ENCODE assay signal across 19 cellular contexts in genomic region chr6:25564953-25565352, GRCh38.
"Had no signal": no experiment of that assay in that cellular context is flagged by ENCODE, and none has a peak within 500 bp of the region (broad histone marks: within the 10 kb centered on the region; RNA-seq: fewer than 3 reads in every experiment).

No MANE protein-coding gene starts in this region.

- H3K79me2 ChIP-seq: hepatocyte had no signal

- H3K4me1 Mint-ChIP-seq: activated CD4-positive, alpha-beta T cell treated with anti-CD3 and anti-CD28 coated beads, Interleukin-2, amount 10 ng/mL, durations not matched to agents 7 days and 5 days; memory B cell had no signal

- H3K4me3 Mint-ChIP-seq: activated CD4-positive, alpha-beta T cell treated with anti-CD3 and anti-CD28 coated beads, Interleukin-2, amount 10 ng/mL, durations not matched to agents 7 days and 5 days; activated CD8-positive, alpha-beta T cell treated with anti-CD3 and anti-CD28 coated beads, Interleukin-2, amount 10 ng/mL, durations not matched to agents 7 days and 5 days; activated naive CD4-positive, alpha-beta T cell treated with anti-CD3 and anti-CD28 coated beads for 36 hours; activated T-cell treated with anti-CD3 and anti-CD28 coated beads, Interleukin-2, amount 50 U/mL, for 4 hours; brain; memory B cell; naive thymus-derived CD8-positive, alpha-beta T cell had no signal

- H3K36me3 Mint-ChIP-seq: brain, memory B cell had no signal

- FAIRE-seq: TTC549 had no signal

- H3K27me3 ChIP-seq: hepatocyte, thyroid gland had no signal

- H3K27ac Mint-ChIP-seq: activated CD4-positive, alpha-beta T cell treated with anti-CD3 and anti-CD28 coated beads, Interleukin-2, amount 10 ng/mL, durations not matched to agents 7 days and 5 days; activated CD8-positive, alpha-beta T cell treated with anti-CD3 and anti-CD28 coated beads, Interleukin-2, amount 10 ng/mL, durations not matched to agents 7 days and 5 days; activated naive CD4-positive, alpha-beta T cell treated with anti-CD3 and anti-CD28 coated beads for 36 hours; brain; memory B cell had no signal

- H2AFZ ChIP-seq: hepatocyte had no signal

- ATAC-seq: activated CD4-positive, CD25-positive, alpha-beta regulatory T cell treated with anti-CD3 and anti-CD28 coated beads, Interleukin-2, amount 50 U/mL, for 24 hours; activated CD8-positive, alpha-beta T cell treated with anti-CD3 and anti-CD28 coated beads, Interleukin-2, amount 10 ng/mL, durations not matched to agents 7 days and 5 days; activated T-cell treated with anti-CD3 and anti-CD28 coated beads, Interleukin-2, amount 50 U/mL, for 4 hours; naive thymus-derived CD8-positive, alpha-beta T cell; psoas muscle; right cardiac atrium had no signal

- H3K4me2 ChIP-seq: hepatocyte had no signal

- H3K9me3 ChIP-seq: psoas muscle, thyroid gland had no signal

- H3K9me3 Mint-ChIP-seq: activated CD4-positive, alpha-beta T cell treated with anti-CD3 and anti-CD28 coated beads, Interleukin-2, amount 10 ng/mL, durations not matched to agents 7 days and 5 days; activated naive CD4-positive, alpha-beta T cell treated with anti-CD3 and anti-CD28 coated beads for 36 hours; activated T-cell treated with anti-CD3 and anti-CD28 coated beads, Interleukin-2, amount 50 U/mL, for 4 hours; brain; memory B cell; naive thymus-derived CD8-positive, alpha-beta T cell had no signal

- H3K36me3 ChIP-seq: thyroid gland had no signal

- H3K4me1 ChIP-seq: psoas muscle, thyroid gland had no signal

- DNase-seq: activated CD4-positive, alpha-beta T cell treated with anti-CD3 and anti-CD28 coated beads, Interleukin-2, amount 10 ng/mL, durations not matched to agents 7 days and 5 days; activated CD8-positive, alpha-beta memory T cell treated with anti-CD3 and anti-CD28 coated beads, Interleukin-2, amount 50 U/mL, for 4 hours; activated CD8-positive, alpha-beta T cell treated with anti-CD3 and anti-CD28 coated beads, Interleukin-2, amount 10 ng/mL, durations not matched to agents 7 days and 5 days; activated naive CD4-positive, alpha-beta T cell treated with anti-CD3 and anti-CD28 coated beads for 36 hours; activated T-cell treated with anti-CD3 and anti-CD28 coated beads, Interleukin-2, amount 50 U/mL, for 4 hours; caudate nucleus; foreskin fibroblast; naive thymus-derived CD8-positive, alpha-beta T cell; psoas muscle; right cardiac atrium; stimulated activated CD4-positive, alpha-beta T cell treated with anti-CD3 and anti-CD28 coated beads, Interleukin-2, amount 100 ng/mL, for 24 hours; stimulated activated naive CD4-positive, alpha-beta T cell treated with Interleukin-2 at 50 U/mL for 16 hours; thyroid gland had no signal

- H3K4me3 ChIP-seq: hepatocyte, psoas muscle, thyroid gland had no signal

- H3K27me3 Mint-ChIP-seq: activated CD4-positive, alpha-beta T cell treated with anti-CD3 and anti-CD28 coated beads, Interleukin-2, amount 10 ng/mL, durations not matched to agents 7 days and 5 days; naive thymus-derived CD8-positive, alpha-beta T cell had no signal

- H3K27ac ChIP-seq: epithelial cell of prostate, hepatocyte, psoas muscle, thyroid gland had no signal
